Comparison of ENCODE assay signal across 1 cellular context in the genomic region with DNA sequence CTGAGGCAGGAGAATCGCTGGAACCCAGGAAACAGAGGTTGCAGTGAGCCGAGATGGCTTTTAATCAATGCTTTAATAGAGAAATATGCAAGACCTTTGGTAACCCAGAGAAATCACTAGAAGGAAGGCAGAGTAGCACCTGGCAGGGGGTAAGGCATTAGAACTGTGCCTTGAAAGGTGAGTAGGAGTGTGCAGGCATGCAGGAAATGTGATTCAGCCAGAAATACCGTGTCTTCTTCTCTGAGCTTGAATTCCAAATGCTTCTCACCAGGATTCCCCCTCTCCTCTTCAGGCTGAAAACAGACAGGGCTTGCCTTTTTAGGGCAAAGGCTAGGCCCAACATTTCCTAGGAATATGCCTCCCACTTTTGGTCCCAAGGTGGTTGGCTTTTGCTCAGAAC.
TF ChIP-seq lines count a peak whose summit lies in the region.

No MANE protein-coding gene starts in this region.

TF ChIP-seq in K562, 482 proteins besides CTCF, POLR2A, EP300 and RAD21:
- TF ChIP-seq BRD9 (IDR thresholded peaks at IDR 0.05; ENCODE audit: low read depth, partially characterized antibody) (no peak), ZNF133 (CRISPR knock-in tag; IDR thresholded peaks at IDR 0.05) (no peak), RNF2 (IDR thresholded peaks at IDR 0.05) (no peak), SRF (CRISPR knock-in tag; IDR thresholded peaks at IDR 0.05) (no peak), DIDO1 (tag; IDR thresholded peaks at IDR 0.05; ENCODE audit: low read depth) (no peak)
